4 cellular contexts compared by ENCODE assay signal in genomic region chr2:137183206-137183605, GRCh38.
"Had no signal": no experiment of that assay in that cellular context is flagged by ENCODE, and none has a peak within 500 bp of the region (broad histone marks: within the 10 kb centered on the region; RNA-seq: fewer than 3 reads in every experiment).

No MANE protein-coding gene starts in this region.

- H3K4me3 ChIP-seq: K562 had no signal

- DNase-seq: IMR-90 had no signal

- H3K27ac ChIP-seq: HL-60 had no signal

- ATAC-seq: HepG2, K562 had no signal
